Comparison of ENCODE assay signal across 21 cellular contexts in the genomic region with DNA sequence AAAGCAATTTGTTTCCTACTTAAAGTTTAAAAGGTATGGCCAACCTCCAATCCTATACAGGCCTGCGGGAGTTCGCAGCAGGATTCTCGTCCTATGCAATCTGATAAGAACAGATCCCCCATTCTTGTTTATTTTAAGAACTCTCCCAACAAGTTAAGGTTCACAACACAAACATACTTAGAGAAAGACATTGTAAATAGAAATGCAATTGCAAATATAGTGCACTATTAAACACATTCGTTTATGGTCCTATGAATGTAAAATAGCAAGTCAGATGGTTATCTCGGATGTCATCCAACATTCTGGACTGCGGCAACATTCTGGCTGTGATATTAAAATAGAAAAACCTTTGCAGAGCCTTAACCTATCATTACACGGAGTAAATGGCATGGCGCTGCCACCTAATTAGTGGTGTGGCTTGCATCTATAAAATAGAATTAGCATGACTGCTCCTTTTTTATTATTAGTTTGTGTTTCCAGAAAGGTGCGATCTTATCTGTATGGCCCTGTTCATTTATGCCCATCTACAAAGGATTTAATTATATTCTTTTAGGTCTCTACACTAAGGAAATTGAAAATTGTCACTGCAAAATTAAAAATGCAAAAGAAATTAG.
"Had no signal": no experiment of that assay in that cellular context is flagged by ENCODE, and none has a peak within 500 bp of the region (broad histone marks: within the 10 kb centered on the region; RNA-seq: fewer than 3 reads in every experiment).

No MANE protein-coding gene starts in this region.

- H3K27me3 ChIP-seq: heart left ventricle, right lobe of liver, spleen, tibial nerve, upper lobe of right lung, vagina had no signal

- H3K9me3 ChIP-seq: heart left ventricle, prostate gland, right lobe of liver, spleen, tibial nerve, upper lobe of right lung, vagina had no signal

- H3K27ac Mint-ChIP-seq: naive B cell; nephron; stimulated activated memory B cell treated with anti-CD40 and anti-IgM and Interleukin-4, amounts not matched to agents 10 μg/mL and 1 μg/mL and 100 μg/mL, for 72 hours; stimulated activated naive CD8-positive, alpha-beta T cell treated with anti-CD3 and anti-CD28 coated beads, Interleukin-15, Interleukin-2, amounts not matched to agents 100 ng/mL and 50 ng/mL, for 24 hours had no signal

- ATAC-seq: esophagus mucosa; heart left ventricle; left ventricle myocardium superior; stimulated activated memory B cell treated with anti-CD40 and anti-IgM and Interleukin-4, amounts not matched to agents 10 μg/mL and 1 μg/mL and 100 μg/mL, for 72 hours; upper lobe of right lung had no signal

- DNase-seq: effector memory CD4-positive, alpha-beta T cell; heart left ventricle; hippocampal formation; left colon; left ventricle myocardium superior; mesendoderm; naive B cell; right lobe of liver; spleen; stimulated activated CD4-positive, alpha-beta T cell treated with anti-CD3 and anti-CD28 coated beads, Interleukin-15, amount 100 ng/mL, for 24 hours; stimulated activated CD4-positive, alpha-beta T cell treated with anti-CD3 and anti-CD28 coated beads, Interleukin-1b, Interleukin-23, amount 100 ng/mL, for 48 hours; stimulated activated CD4-positive, alpha-beta T cell treated with anti-CD3 and anti-CD28 coated beads, Interleukin-4, amount 100 ng/mL, for 24 hours; upper lobe of right lung had no signal

- H3K9me3 Mint-ChIP-seq: nephron; stimulated activated memory B cell treated with anti-CD40 and anti-IgM and Interleukin-4, amounts not matched to agents 10 μg/mL and 1 μg/mL and 100 μg/mL, for 72 hours; stimulated activated naive CD8-positive, alpha-beta T cell treated with anti-CD3 and anti-CD28 coated beads, Interleukin-15, Interleukin-2, amounts not matched to agents 100 ng/mL and 50 ng/mL, for 24 hours had no signal

- H3K4me3 Mint-ChIP-seq: naive B cell; nephron; stimulated activated memory B cell treated with anti-CD40 and anti-IgM and Interleukin-4, amounts not matched to agents 10 μg/mL and 1 μg/mL and 100 μg/mL, for 72 hours; stimulated activated naive CD8-positive, alpha-beta T cell treated with anti-CD3 and anti-CD28 coated beads, Interleukin-15, Interleukin-2, amounts not matched to agents 100 ng/mL and 50 ng/mL, for 24 hours had no signal

- H3K4me1 Mint-ChIP-seq: naive B cell; nephron; stimulated activated memory B cell treated with anti-CD40 and anti-IgM and Interleukin-4, amounts not matched to agents 10 μg/mL and 1 μg/mL and 100 μg/mL, for 72 hours had no signal

- H3K4me3 ChIP-seq: lung, prostate gland, tibial nerve, vagina had no signal

- H3K4me1 ChIP-seq: heart left ventricle, prostate gland, right lobe of liver, spleen, tibial nerve, upper lobe of right lung, vagina had no signal

- H3K36me3 Mint-ChIP-seq: naive B cell; stimulated activated memory B cell treated with anti-CD40 and anti-IgM and Interleukin-4, amounts not matched to agents 10 μg/mL and 1 μg/mL and 100 μg/mL, for 72 hours had no signal
